In the genomic region with DNA sequence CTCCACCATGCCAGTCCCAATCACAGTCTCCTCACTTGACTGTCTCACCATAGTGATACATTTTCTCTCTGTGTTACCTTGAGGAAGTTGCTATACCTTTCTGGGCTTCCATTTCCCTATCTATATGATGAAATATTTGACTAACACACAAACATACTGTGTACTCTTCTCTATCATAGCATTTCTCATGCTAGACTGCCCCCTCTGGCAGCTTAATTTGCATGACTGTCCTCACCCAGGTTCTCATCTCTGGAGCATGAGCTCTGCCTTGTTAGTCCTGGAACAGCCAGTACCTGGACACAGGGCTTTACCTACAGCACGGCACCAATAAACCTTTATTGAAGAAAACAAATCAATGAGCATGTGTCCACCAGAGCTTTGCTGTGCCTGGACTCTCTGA, we compare ENCODE assay signal across 8 cellular contexts. TPM values are rescaled to one million over a fixed set of nuclear protein-coding genes. Genes with fewer than 3 reads are reported as not detected.
"Had no signal": no experiment of that assay in that cellular context is flagged by ENCODE, and none has a peak within 500 bp of the region (broad histone marks: within the 10 kb centered on the region; RNA-seq: fewer than 3 reads in every experiment).

No MANE protein-coding gene starts in this region.

RNA-seq across cellular contexts. Expression of a gene that starts 5.7 kb away (rescaled TPM):
- total RNA-seq: M059J; OCI-LY7; Peyer's patch; Right ventricle myocardium superior; SJSA1; T-cell; T-helper 1 cell treated with Interleukin-12 subunit alpha and Interleukin-12 subunit beta and Interleukin-4 antibody, amounts not matched to agents 30 ng/mL and 1 ng/mL, for 36 hours had no signal
- polyA plus RNA-seq: SK-N-SH had no signal

RNA-seq across cellular contexts. Expression of a gene that starts 11.4 kb away (rescaled TPM):
- total RNA-seq: M059J; OCI-LY7; Peyer's patch; Right ventricle myocardium superior; SJSA1; T-helper 1 cell treated with Interleukin-12 subunit alpha and Interleukin-12 subunit beta and Interleukin-4 antibody, amounts not matched to agents 30 ng/mL and 1 ng/mL, for 36 hours had no signal
- polyA plus RNA-seq: SK-N-SH had no signal

RNA-seq across cellular contexts. Expression of a gene that starts 19.9 kb away (rescaled TPM):
- total RNA-seq: M059J; OCI-LY7; Peyer's patch; Right ventricle myocardium superior; SJSA1; T-cell; T-helper 1 cell treated with Interleukin-12 subunit alpha and Interleukin-12 subunit beta and Interleukin-4 antibody, amounts not matched to agents 30 ng/mL and 1 ng/mL, for 36 hours had no signal
- polyA plus RNA-seq: SK-N-SH had no signal
